Comparison of ENCODE assay signal across 8 cellular contexts in the genomic region with DNA sequence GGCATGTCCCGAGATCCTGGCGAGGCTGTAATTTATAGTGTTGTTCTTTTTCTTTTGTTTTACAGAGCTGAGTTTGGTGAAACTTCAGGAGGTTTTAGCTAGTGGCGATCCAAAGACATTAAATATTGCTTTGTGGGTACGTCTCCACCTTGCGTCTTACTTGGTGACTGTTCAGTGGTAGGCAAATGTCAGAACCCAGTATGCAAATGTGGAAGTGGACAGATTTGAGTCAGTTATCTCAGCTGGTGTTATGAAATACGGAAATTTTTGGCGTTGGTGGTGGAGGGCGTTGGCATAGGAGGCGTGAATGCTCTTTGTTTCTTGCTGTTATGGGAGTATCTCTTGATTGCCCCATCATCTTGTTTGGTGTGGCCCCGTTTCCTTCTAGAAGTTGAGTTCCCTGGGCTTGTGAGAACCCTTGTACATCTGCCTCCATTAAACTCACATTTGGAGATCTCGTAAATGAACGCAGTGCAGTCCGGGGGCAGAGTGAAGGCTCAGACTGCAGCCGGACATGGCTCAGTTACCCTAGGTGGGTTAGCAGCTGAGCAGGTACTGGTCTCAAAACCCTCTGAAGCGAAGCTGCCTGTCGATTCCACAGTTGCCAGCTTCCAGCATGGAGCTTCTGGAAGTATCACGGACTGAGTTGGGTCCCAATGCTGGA. TPM values are rescaled to one million over a fixed set of nuclear protein-coding genes. Genes with fewer than 3 reads are reported as not detected.
DNase-seq lines count a peak whose midpoint lies in the region; ATAC-seq, FAIRE-seq and TF ChIP-seq lines count a peak whose summit lies in the region.

No MANE protein-coding gene starts in this region.

- H3K9me3 ChIP-seq in endothelial cell of umbilical vein (replicated peaks; ENCODE audit: control insufficient read depth, insufficient read depth, low read length), result no peaks in the 10 kb centered on the region
- no peaks in the 10 kb centered on the region for H3K9me3 ChIP-seq in upper lobe of left lung
- no peaks in the 10 kb centered on the region for H3K9me3 ChIP-seq in thyroid gland

- FAIRE-seq in endothelial cell of umbilical vein (lab: Jason Lieb, UNC), result peak; percentile 77

- TF ChIP-seq POLR2A in endothelial cell of umbilical vein (IDR thresholded peaks at IDR 0.05; ENCODE audit: low read depth, low read length) (no peak), upper lobe of left lung (IDR thresholded peaks at IDR 0.05) (no peak), thyroid gland (IDR thresholded peaks at IDR 0.05) (no peak)

- H3K4me3 ChIP-seq in endothelial cell of umbilical vein (replicated peaks in 1 of 3; ENCODE audit: insufficient read depth in 1 of 3, low read depth in 1 of 3, low read length in 3 of 3) (no peak overlapping the region), upper lobe of left lung (no peak overlapping the region), thyroid gland (replicated peaks in 1 of 3) (no peak overlapping the region)

- dilution Hi-C loops in endothelial cell of umbilical vein (cut with MboI; ENCODE audit: extremely low pct_ligation_motif_present, low sequenced_read_pairs), result no loop called here

- BruUV-seq in endothelial cell of umbilical vein (replicated peaks; lab: Mats Ljungman, UMichigan), result no TSS peak

- no peaks in the 10 kb centered on the region for H3K27me3 Mint-ChIP-seq in naive thymus-derived CD8-positive, alpha-beta T cell

- peak overlapping the region; percentile 45 for H3K9ac ChIP-seq in endothelial cell of umbilical vein (replicated peaks; ENCODE audit: extremely low read depth, insufficient read depth, low read length)

- 68 to 72% methylated on average over 14 to 17 of the region's 17 CpGs for WGBS in upper lobe of left lung, 2 donors
- WGBS in thyroid gland, 2 donors, result 83 to 88% methylated on average over 14 to 17 of the region's 17 CpGs

- H3K4me1 ChIP-seq in endothelial cell of umbilical vein (ENCODE audit: control insufficient read depth, extremely low read depth, insufficient read depth, low read length) (peaks cover 18% of the 10 kb centered on the region), upper lobe of left lung (peaks cover 26 to 49% (median 43%) of the 10 kb centered on the region in 4 donors), thyroid gland (peaks cover 31 to 43% of the 10 kb centered on the region in 2 donors)

- no peak for TF ChIP-seq EP300 in upper lobe of left lung (IDR thresholded peaks at IDR 0.05)

- peak overlapping the region in 3 of 10 donors; percentile 1 to 57 (median 2) for H3K4me3 Mint-ChIP-seq in naive thymus-derived CD8-positive, alpha-beta T cell

- ATAC-seq in GM21529 (IDR thresholded peaks at IDR 0.05; ENCODE audit: unreplicated experiment), result peak; percentile 81
- peak; percentile 61 to 89 for ATAC-seq in upper lobe of left lung (ENCODE audit: low FRiP score in 2 of 2)
- ATAC-seq in naive thymus-derived CD8-positive, alpha-beta T cell, result no peak

- CTCF ChIA-PET in endothelial cell of umbilical vein (lab: Charles Lee), result interaction anchor here (0.6 to 1.5 kb wide), 4 partner anchors 14 to 86 kb away, joined by 3 to 4 read pairs (median 4); no protein-coding TSS in a partner anchor

- peak overlapping the region; percentile 78 for H3K4me2 ChIP-seq in endothelial cell of umbilical vein (ENCODE audit: insufficient read depth, low read length)

- no peaks in the 10 kb centered on the region for H3K9me3 Mint-ChIP-seq in naive thymus-derived CD8-positive, alpha-beta T cell

- no peaks in the 10 kb centered on the region for H3K79me2 ChIP-seq in endothelial cell of umbilical vein (ENCODE audit: control insufficient read depth, insufficient read depth, low read length)

- no peaks in the 10 kb centered on the region for H3K36me3 ChIP-seq in endothelial cell of umbilical vein (ENCODE audit: control insufficient read depth in 2 of 2, extremely low read depth in 1 of 2, insufficient read depth in 2 of 2, low read length in 2 of 2)
- no peaks in the 10 kb centered on the region for H3K36me3 ChIP-seq in upper lobe of left lung
- H3K36me3 ChIP-seq in thyroid gland, result no peaks in the 10 kb centered on the region

- H3K27ac Mint-ChIP-seq in naive thymus-derived CD8-positive, alpha-beta T cell, result peak overlapping the region in 5 of 10 donors; percentile 46 to 89 (median 50)

- POLR2A ChIA-PET in endothelial cell of umbilical vein (lab: Charles Lee), result no interaction called here
- POLR2A ChIA-PET in naive thymus-derived CD8-positive, alpha-beta T cell (lab: Charles Lee), result interaction anchor here (1.3 kb wide), 1 partner anchor 36 kb away, joined by 3 read pairs; no protein-coding TSS in a partner anchor

- H3K36me3 Mint-ChIP-seq in naive thymus-derived CD8-positive, alpha-beta T cell, result no peaks in the 10 kb centered on the region

- intact Hi-C loops in endothelial cell of umbilical vein (cut with micrococcal nuclease), result no loop called here
- intact Hi-C loops in thyroid gland (cut with DNase I), result no loop called here

- H4K20me1 ChIP-seq in endothelial cell of umbilical vein (replicated peaks; ENCODE audit: control insufficient read depth, extremely low read depth, insufficient read depth, low read length), result no peaks in the 10 kb centered on the region

- no peaks in the 10 kb centered on the region for H3K9me1 ChIP-seq in endothelial cell of umbilical vein (replicated peaks; ENCODE audit: control insufficient read depth, extremely low read depth, insufficient read depth, low read length)

- DNase-seq in NCI-H1048 (lab: John Stamatoyannopoulos, UW) (peak; percentile 59), endothelial cell of umbilical vein (ENCODE audit: low read depth, low spot score) (peak; percentile 48), upper lobe of left lung (peak in 1 of 2 donors; percentile 64), COLO829 (ENCODE audit: low spot score) (no peak), thyroid gland (no peak)
- DNase-seq in naive thymus-derived CD8-positive, alpha-beta T cell, result no peak

- H3K27me3 ChIP-seq in endothelial cell of umbilical vein (ENCODE audit: control insufficient read depth in 2 of 2, insufficient read depth in 2 of 2, low read length in 2 of 2), result no peaks in the 10 kb centered on the region
- H3K27me3 ChIP-seq in upper lobe of left lung, result no peaks in the 10 kb centered on the region
- H3K27me3 ChIP-seq in thyroid gland, result no peaks in the 10 kb centered on the region

- peak overlapping the region; percentile 63 for H3K27ac ChIP-seq in endothelial cell of umbilical vein (ENCODE audit: insufficient read depth, low read depth, low read length)
- H3K27ac ChIP-seq in upper lobe of left lung, result peak overlapping the region; percentile 62 to 78 (median 70)
- H3K27ac ChIP-seq in thyroid gland, result no peak overlapping the region

- H3K4me1 Mint-ChIP-seq in naive thymus-derived CD8-positive, alpha-beta T cell, result peaks cover 24 to 89% (median 51%) of the 10 kb centered on the region in 4 donors

- TF ChIP-seq CTCF in GM12873 (IDR thresholded peaks at IDR 0.05; ENCODE audit: insufficient read depth, low read depth, low read length, missing control alignments), result peak; percentile 27
- TF ChIP-seq CTCF in endothelial cell of umbilical vein (IDR thresholded peaks at IDR 0.05; ENCODE audit: extremely low read depth in 1 of 2, insufficient read depth in 1 of 2, low read depth in 1 of 2, low read length in 2 of 2), result no peak
- peak in 3 of 6 experiments; percentile 14 to 30 (median 18) for TF ChIP-seq CTCF in upper lobe of left lung (IDR thresholded peaks at IDR 0.05)
- TF ChIP-seq CTCF in thyroid gland (IDR thresholded peaks at IDR 0.05), result no peak

- H2AFZ ChIP-seq in endothelial cell of umbilical vein (ENCODE audit: low read depth, low read length), result peak overlapping the region; percentile 96

TF ChIP-seq in endothelial cell of umbilical vein, 7 proteins besides CTCF, POLR2A, EP300 and RAD21:
- TF ChIP-seq JUN (IDR thresholded peaks at IDR 0.05; ENCODE audit: borderline replicate concordance, insufficient read depth, insufficient read length, low read depth), result no peak
- no peak for TF ChIP-seq GATA2 (IDR thresholded peaks at IDR 0.05; ENCODE audit: insufficient read depth, insufficient read length, low read depth, low read length)
- no peak for TF ChIP-seq EZH2 (IDR thresholded peaks at IDR 0.05; ENCODE audit: borderline replicate concordance, low read depth, low read length, severe bottlenecking)
- no peak for TF ChIP-seq POLR2AphosphoS5 (IDR thresholded peaks at IDR 0.05; ENCODE audit: insufficient read depth, low read depth, low read length)
- TF ChIP-seq MYC (IDR thresholded peaks at IDR 0.05; ENCODE audit: low read depth, low read length), result no peak

RNA-seq across cellular contexts. Expression of gene PTPRJ, which starts 39.9 kb away (rescaled TPM):
- 7.7 and 8.8 TPM in 2 replicates for total RNA-seq in endothelial cell of umbilical vein
- 2.3 and 3.1 TPM in 2 replicates for polyA plus RNA-seq in endothelial cell of umbilical vein
- 3.2 and 3.4 TPM in 2 replicates for polyA plus RNA-seq in endothelial cell of umbilical vein (2011; cell fraction: cytosol; rRNA removed)
- polyA plus RNA-seq in endothelial cell of umbilical vein (2011; cell fraction: nucleus; rRNA removed), result 5.8 and 6.2 TPM in 2 replicates
- polyA plus RNA-seq in endothelial cell of umbilical vein (2012), result 8.9 and 9.5 TPM in 2 replicates
- polyA minus RNA-seq in endothelial cell of umbilical vein, result 7.1 and 10.1 TPM in 2 replicates
- 14.0 TPM for polyA minus RNA-seq in endothelial cell of umbilical vein (2011; cell fraction: cytosol; rRNA and poly(A)+ RNA removed)
- 5.7 and 6.3 TPM in 2 replicates for polyA minus RNA-seq in endothelial cell of umbilical vein (2011; cell fraction: nucleus; rRNA and poly(A)+ RNA removed)
- total RNA-seq in upper lobe of left lung, result 10 to 100 TPM; 17.9 to 50.4 (median 32.9) TPM
- 10 to 100 TPM; 45.4 to 81.9 (median 58.6) TPM for total RNA-seq in thyroid gland
- total RNA-seq in naive thymus-derived CD8-positive, alpha-beta T cell, result 10 to 100 TPM; 21.7 to 23.7 TPM
- 10 to 100 TPM in 1 of 3 donors, 1 to 10 TPM in 2; 4.3 to 10.2 (median 5.3) TPM for polyA plus RNA-seq in naive thymus-derived CD8-positive, alpha-beta T cell

Comparison
In these comparisons a context has a peak if more than half of its experiments do, and no peak if none do; other contexts are left out.
1. ATAC-seq: peak in GM21529 (single experiment) and upper lobe of left lung (2 of 2); none in naive thymus-derived CD8-positive, alpha-beta T cell (0 of 2).
2. DNase-seq: peak in NCI-H1048 (single experiment) and endothelial cell of umbilical vein (single experiment); none in COLO829 (single experiment), thyroid gland (0 of 2) and naive thymus-derived CD8-positive, alpha-beta T cell (0 of 10).
3. H3K27ac ChIP-seq: peak in endothelial cell of umbilical vein (single experiment) and upper lobe of left lung (4 of 4); none in thyroid gland (0 of 3).